8 cellular contexts compared by ENCODE assay signal in the genomic region with DNA sequence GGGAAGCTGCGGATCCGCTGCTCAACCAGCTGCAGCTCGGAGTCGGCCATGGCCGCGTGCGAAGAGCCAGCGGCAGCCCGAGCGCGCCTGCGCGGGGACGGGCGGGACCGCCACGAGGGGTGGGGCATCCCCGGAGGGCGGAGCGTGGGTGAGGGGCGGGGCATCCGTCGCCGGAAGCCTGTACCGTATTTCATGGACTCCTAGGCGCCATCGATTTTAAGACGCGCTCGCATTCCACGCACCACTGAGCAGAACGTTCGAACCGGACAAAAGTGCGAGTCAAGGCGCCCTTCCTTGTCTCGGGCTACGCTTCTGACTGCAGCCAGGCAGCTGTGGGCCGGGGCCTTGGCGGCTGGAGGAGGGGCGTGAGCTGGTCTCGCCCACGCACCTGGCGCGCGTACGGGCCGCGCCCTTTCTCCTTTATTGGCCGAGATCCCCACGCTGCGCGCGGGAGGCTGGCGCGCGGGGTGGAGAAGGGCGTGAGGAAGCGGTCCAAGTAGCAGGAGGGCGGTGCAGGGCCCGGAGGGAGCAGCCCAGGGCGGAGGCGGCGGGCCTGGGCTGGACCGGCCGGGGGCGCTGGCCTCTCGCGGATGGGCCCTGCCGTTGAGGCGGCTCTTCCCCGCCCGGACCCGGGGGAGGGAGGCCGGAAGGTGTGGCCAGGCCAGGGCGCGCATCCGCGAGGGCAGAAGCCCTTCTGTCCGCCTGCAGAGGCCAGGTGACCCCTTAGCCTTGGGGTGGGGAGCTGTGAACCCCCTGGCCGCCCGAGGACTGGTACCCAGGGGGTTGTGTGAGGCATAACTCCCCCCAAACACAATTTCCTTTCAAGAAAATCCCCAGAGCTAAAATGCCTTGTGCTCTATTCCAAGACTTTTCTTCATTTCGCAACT. TPM values are rescaled to one million over a fixed set of nuclear protein-coding genes. Genes with fewer than 3 reads are reported as not detected.
DNase-seq lines count a peak whose midpoint lies in the region; ATAC-seq, FAIRE-seq and TF ChIP-seq lines count a peak whose summit lies in the region.

A gene with protein sequence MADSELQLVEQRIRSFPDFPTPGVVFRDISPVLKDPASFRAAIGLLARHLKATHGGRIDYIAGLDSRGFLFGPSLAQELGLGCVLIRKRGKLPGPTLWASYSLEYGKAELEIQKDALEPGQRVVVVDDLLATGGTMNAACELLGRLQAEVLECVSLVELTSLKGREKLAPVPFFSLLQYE (minus strand): TSS at position 79 of the 887 bp plus-strand sequence. CDS start 29 bp downstream, at position 50.

- DNase-seq in AG04449 (ENCODE audit: low read depth, low spot score) (peak; percentile 52), NCI-H2196 (lab: John Stamatoyannopoulos, UW; ENCODE audit: unreplicated experiment) (peak; percentile 78), WERI-Rb-1 (peak; percentile 88), breast epithelium (ENCODE audit: low spot score in 2 of 2) (peak; percentile 93 to 98), iPS-NIHi11 (ENCODE audit: low spot score) (peak; percentile 96), small intestine (peak; percentile 92)

- ATAC-seq in GM18873 (IDR thresholded peaks at IDR 0.05; ENCODE audit: low FRiP score, unreplicated experiment) (peak; percentile 56), HG03135 (IDR thresholded peaks at IDR 0.05; ENCODE audit: unreplicated experiment) (peak; percentile 62)

- intact Hi-C loops in breast epithelium (cut with DNase I; ENCODE audit: low total_unique reads) = loop anchor here (1.0 kb wide), 1 partner anchor 26 kb away; no protein-coding TSS in a partner anchor

- no peaks in the 10 kb centered on the region for H3K27me3 ChIP-seq in WERI-Rb-1 (ENCODE audit: insufficient read depth, low read depth, severe bottlenecking)
- H3K27me3 ChIP-seq in breast epithelium = no peaks in the 10 kb centered on the region
- no peaks in the 10 kb centered on the region for H3K27me3 ChIP-seq in small intestine (ENCODE audit: control insufficient read depth in 2 of 2, insufficient read depth in 2 of 2, low read length in 2 of 2)

- peaks cover 14% of the 10 kb centered on the region in 2 donors for H3K4me1 ChIP-seq in breast epithelium
- peaks cover 0 to 9% of the 10 kb centered on the region in 2 donors for H3K4me1 ChIP-seq in small intestine (ENCODE audit: control insufficient read depth in 2 of 2, insufficient read depth in 1 of 2, low read depth in 1 of 2, low read length in 1 of 2)

- CTCF ChIA-PET in AG04449 (lab: Yijun Ruan, JAX) = interaction anchor here (0.9 to 4.0 kb wide), 12 partner anchors 8 to 404 kb away, joined by 3 to 23 read pairs (median 5); a partner anchor contains a TSS

- WGBS in small intestine, 3 donors = 0 to 1% (median 0%) methylated on average over 69 to 83 of the region's 83 CpGs

- no peak for FAIRE-seq in small intestine (lab: Jason Lieb, UNC)

- peak within 1 kb of the TSS; percentile 83 for H3K4me3 ChIP-seq in AG04449 (ENCODE audit: low read depth, low read length)
- H3K4me3 ChIP-seq in WERI-Rb-1 (ENCODE audit: low read depth, low read length) = peak within 1 kb of the TSS; percentile 54
- H3K4me3 ChIP-seq in breast epithelium = peak within 1 kb of the TSS; percentile 71 to 89 (median 88)
- peak within 1 kb of the TSS; percentile 58 to 72 for H3K4me3 ChIP-seq in small intestine (ENCODE audit: low read depth in 1 of 2, low read length in 2 of 2)

- TF ChIP-seq CTCF in AG04449 (IDR thresholded peaks at IDR 0.05; ENCODE audit: insufficient read depth, low read length, missing control alignments) (peak; percentile 43), WERI-Rb-1 (IDR thresholded peaks at IDR 0.05; ENCODE audit: low read depth, low read length) (peak; percentile 33), breast epithelium (IDR thresholded peaks at IDR 0.05) (peak in 2 of 3 donors; percentile 12 to 29)

- no peak for TF ChIP-seq POLR2A in breast epithelium (IDR thresholded peaks at IDR 0.05)

- peaks cover 30% of the 10 kb centered on the region for H3K36me3 ChIP-seq in WERI-Rb-1
- no peaks in the 10 kb centered on the region for H3K36me3 ChIP-seq in breast epithelium
- H3K36me3 ChIP-seq in small intestine (ENCODE audit: control insufficient read depth in 2 of 2, insufficient read depth in 2 of 2, low read length in 2 of 2) = no peaks in the 10 kb centered on the region

- POLR2A ChIA-PET in AG04449 (lab: Yijun Ruan, JAX) = interaction anchor here (0.6 to 2.4 kb wide), 5 partner anchors 27 to 355 kb away, joined by 3 to 8 read pairs (median 3); a partner anchor contains a TSS

- H3K9me3 ChIP-seq in WERI-Rb-1 (ENCODE audit: severe bottlenecking) (no peaks in the 10 kb centered on the region), breast epithelium (no peaks in the 10 kb centered on the region), small intestine (ENCODE audit: control insufficient read depth, low read depth) (no peaks in the 10 kb centered on the region)

- H3K27ac ChIP-seq in WERI-Rb-1 (peak within 1 kb of the TSS; percentile 95), breast epithelium (peak within 1 kb of the TSS; percentile 85 to 92), small intestine (ENCODE audit: low read depth in 1 of 2, low read length in 1 of 2) (peak within 1 kb of the TSS; percentile 76 to 95)

RNA-seq across cellular contexts. Expression of the gene that starts here (rescaled TPM):
- total RNA-seq in breast epithelium = 100 to 1,000 TPM in 2 of 3 donors, 10 to 100 TPM in 1; 93.8 to 152 (median 126) TPM
- 100 to 1,000 TPM; 197 to 255 (median 247) TPM for polyA plus RNA-seq in small intestine

Comparison
In these comparisons a context has a peak if more than half of its experiments do, and no peak if none do; other contexts are left out.
1. Peak in every context shown above with its lines: DNase-seq, ATAC-seq, H3K4me3 ChIP-seq and H3K27ac ChIP-seq.